ENCODE assay signal across 23 cellular contexts in the genomic region with DNA sequence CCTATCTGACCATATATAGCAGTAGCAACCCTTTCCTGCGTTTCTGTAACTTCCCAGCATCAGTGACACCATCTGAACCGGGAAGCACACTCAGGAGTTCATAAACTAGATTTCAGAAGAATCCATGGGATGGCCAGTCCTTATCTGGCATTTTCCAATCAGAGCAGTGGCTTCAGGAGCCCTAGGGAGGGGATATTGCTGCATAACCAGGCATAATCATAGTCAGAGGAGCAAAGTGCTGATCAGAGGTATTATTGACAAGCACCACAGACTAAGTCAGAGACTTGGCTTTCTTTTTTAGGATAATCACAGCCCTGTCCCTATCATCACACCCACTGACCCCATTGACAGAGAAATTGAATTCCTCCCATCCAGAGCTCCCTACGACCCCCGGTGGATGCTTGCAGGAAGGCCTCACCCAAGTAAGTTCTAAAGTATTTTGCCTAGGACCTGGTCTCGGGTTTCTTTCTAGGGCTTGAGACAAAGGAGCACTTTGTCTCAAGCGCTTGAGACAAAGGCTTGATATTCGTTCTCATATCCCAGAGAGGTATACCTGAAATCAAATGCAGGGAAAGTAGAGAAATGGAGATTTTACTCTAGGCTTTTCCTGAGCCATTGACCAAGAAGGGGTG. TPM values are rescaled to one million over a fixed set of nuclear protein-coding genes. Genes with fewer than 3 reads are reported as not detected.
DNase-seq lines count a peak whose midpoint lies in the region; ATAC-seq, FAIRE-seq and TF ChIP-seq lines count a peak whose summit lies in the region.
"Had no signal": no experiment of that assay in that cellular context is flagged by ENCODE, and none has a peak within 500 bp of the region (broad histone marks: within the 10 kb centered on the region; RNA-seq: fewer than 3 reads in every experiment).

No MANE protein-coding gene starts in this region.

- no peak for TF ChIP-seq RAD21 in HepG2 (CRISPR knock-in tag; IDR thresholded peaks at IDR 0.05)

- in situ Hi-C loops in HepG2 (cut with HindIII; ENCODE audit: extremely low pct_ligation_motif_present, low pct_unique_long_range_greater_than_20kb) (no loop called here), SK-MEL-5 (cut with HindIII; ENCODE audit: low pct_unique_long_range_greater_than_20kb, low sequenced_read_pairs) (no loop called here)

- no peak overlapping the region for H3K9ac ChIP-seq in HepG2 (ENCODE audit: insufficient read depth, low read depth, low read length)
- H3K9ac ChIP-seq: BLaER1 had no signal

- intact Hi-C loops in HepG2 (cut with micrococcal nuclease; ENCODE audit: unreplicated experiment), result loop anchor here (2.0 kb wide), 2 partner anchors 119 to 143 kb away; no protein-coding TSS in a partner anchor
- intact Hi-C loops in right lobe of liver (cut with DNase I), result no loop called here
- intact Hi-C loops in CD4-positive, alpha-beta T cell (cut with DNase I, micrococcal nuclease), result no loop called here

- H4K20me1 ChIP-seq in HepG2 (ENCODE audit: insufficient read depth, low read length) (no peaks in the 10 kb centered on the region), osteoblast (ENCODE audit: insufficient read depth, low read length) (no peaks in the 10 kb centered on the region)
- H4K20me1 ChIP-seq: BLaER1 had no signal

- DNase-seq in HepG2 (ENCODE audit: low spot score) (no peak), right lobe of liver (no peak), SK-MEL-5 (ENCODE audit: low read depth, low spot score) (peak; percentile 12), osteoblast (ENCODE audit: insufficient read length, low spot score, missing footprints) (peak; percentile 11), T1000 (lab: John Stamatoyannopoulos, UW) (no peak)
- DNase-seq in CD4-positive, alpha-beta T cell, result no peak
- DNase-seq: 8988T; CD8-positive, alpha-beta memory T cell; COR-L47; DMS 273 treated with DMSO at 0.1 percent for 48 hours; DMS53; DND-41; EL; GOT3; H7 had no signal

- H3K27ac Mint-ChIP-seq in CD4-positive, alpha-beta T cell, result no peak overlapping the region
- H3K27ac Mint-ChIP-seq: CD14-positive monocyte had no signal

- H3K4me1 Mint-ChIP-seq in CD4-positive, alpha-beta T cell (ENCODE audit: low read depth), result no peaks in the 10 kb centered on the region
- H3K4me1 Mint-ChIP-seq: CD8-positive, alpha-beta memory T cell had no signal

- H3K27me3 Mint-ChIP-seq in CD4-positive, alpha-beta T cell, result no peaks in the 10 kb centered on the region
- H3K27me3 Mint-ChIP-seq: CD8-positive, alpha-beta memory T cell had no signal

- H2AFZ ChIP-seq in HepG2 (ENCODE audit: low read length) (no peak overlapping the region), osteoblast (ENCODE audit: low read length) (no peak overlapping the region)

- H3K79me2 ChIP-seq in HepG2 (ENCODE audit: insufficient read depth, low read length) (no peaks in the 10 kb centered on the region), osteoblast (ENCODE audit: insufficient read depth, low read length) (no peaks in the 10 kb centered on the region)

- H3K4me1 ChIP-seq in HepG2 (ENCODE audit: insufficient read depth, low read length), result peaks cover 5% of the 10 kb centered on the region
- peaks cover 0 to 2% (median 0%) of the 10 kb centered on the region in 4 donors for H3K4me1 ChIP-seq in right lobe of liver
- H3K4me1 ChIP-seq in osteoblast (ENCODE audit: insufficient read depth, low read length), result no peaks in the 10 kb centered on the region
- H3K4me1 ChIP-seq: BLaER1 had no signal

- no peak overlapping the region for H3K4me2 ChIP-seq in HepG2 (ENCODE audit: low read depth, low read length)
- H3K4me2 ChIP-seq in osteoblast (ENCODE audit: insufficient read depth, low read length), result no peak overlapping the region
- H3K4me2 ChIP-seq: BLaER1 had no signal

- no peak for TF ChIP-seq EP300 in HepG2 (IDR thresholded peaks at IDR 0.05; ENCODE audit: low read depth in 2 of 2, low read length in 2 of 2)
- no peak for TF ChIP-seq EP300 in HepG2 (CRISPR knock-in tag; IDR thresholded peaks at IDR 0.05; ENCODE audit: borderline replicate concordance)

- H3K36me3 ChIP-seq in HepG2 (replicated peaks in 1 of 2; ENCODE audit: control insufficient read depth in 1 of 2, insufficient read depth in 2 of 2, low read length in 2 of 2) (0 out of 5 replicates have a peak, but pooled peaks cover 0 to 1% of the 10 kb centered on the region in 2 experiments), right lobe of liver (peaks cover 0 to 98% (median 50%) of the 10 kb centered on the region in 4 donors), osteoblast (ENCODE audit: insufficient read depth, low read length) (no peaks in the 10 kb centered on the region)

- BruUV-seq in HepG2 (replicated peaks; lab: Mats Ljungman, UMichigan), result no TSS peak

- H3K9me3 ChIP-seq in HepG2 (ENCODE audit: low read length), result peaks cover 6% of the 10 kb centered on the region
- H3K9me3 ChIP-seq in right lobe of liver, result no peaks in the 10 kb centered on the region
- H3K9me3 ChIP-seq in osteoblast (ENCODE audit: low read depth, low read length), result peaks cover 4% of the 10 kb centered on the region
- peaks cover 15% of the 10 kb centered on the region for H3K9me3 ChIP-seq in CD4-positive, alpha-beta T cell (ENCODE audit: control insufficient read depth, low read length)

- no peak for FAIRE-seq in HepG2 (lab: Jason Lieb, UNC)
- FAIRE-seq: GM12878, GM19239 had no signal

- POLR2A ChIA-PET in HepG2 (lab: Yijun Ruan, JAX), result no interaction called here
- POLR2A ChIA-PET in CD4-positive, alpha-beta T cell (lab: Charles Lee), result no interaction called here

- ATAC-seq in HepG2 (no peak), right lobe of liver (no peak), HG02623 (IDR thresholded peaks at IDR 0.05; ENCODE audit: unreplicated experiment) (no peak)
- ATAC-seq in CD4-positive, alpha-beta T cell (ENCODE audit: poor library complexity), result no peak
- ATAC-seq: GM12878 had no signal

- H3K4me3 Mint-ChIP-seq in CD4-positive, alpha-beta T cell, result no peak overlapping the region
- H3K4me3 Mint-ChIP-seq: CD14-positive monocyte; CD8-positive, alpha-beta memory T cell had no signal

- no peaks in the 10 kb centered on the region for H3K27me3 ChIP-seq in HepG2 (ENCODE audit: control insufficient read depth in 1 of 2, insufficient read depth in 2 of 2, low read length in 2 of 2)
- no peaks in the 10 kb centered on the region for H3K27me3 ChIP-seq in right lobe of liver
- no peaks in the 10 kb centered on the region for H3K27me3 ChIP-seq in osteoblast (ENCODE audit: insufficient read depth, low read length)
- no peaks in the 10 kb centered on the region for H3K27me3 ChIP-seq in CD4-positive, alpha-beta T cell (ENCODE audit: control insufficient read depth, insufficient read depth, low read length)
- H3K27me3 ChIP-seq: BLaER1 had no signal

- H3K27ac ChIP-seq in HepG2 (ENCODE audit: extremely low read length, insufficient read depth, low read length) (no peak overlapping the region), right lobe of liver (no peak overlapping the region), osteoblast (ENCODE audit: low read depth, low read length) (no peak overlapping the region)
- H3K27ac ChIP-seq in CD4-positive, alpha-beta T cell (ENCODE audit: low read depth, low read length), result no peak overlapping the region
- H3K27ac ChIP-seq: BLaER1 had no signal

- H3K4me3 ChIP-seq in HepG2 (replicated peaks in 1 of 3; ENCODE audit: insufficient read depth in 1 of 3, low read depth in 2 of 3, low read length in 3 of 3), result no peak overlapping the region
- H3K4me3 ChIP-seq in right lobe of liver, result no peak overlapping the region
- H3K4me3 ChIP-seq in osteoblast (ENCODE audit: insufficient read depth, low read length), result no peak overlapping the region
- H3K4me3 ChIP-seq: BLaER1, GM12878 had no signal

- TF ChIP-seq POLR2A in HepG2 (IDR thresholded peaks at IDR 0.05; ENCODE audit: insufficient read depth in 1 of 2, low read depth in 2 of 2, low read length in 2 of 2) (no peak), right lobe of liver (IDR thresholded peaks at IDR 0.05) (no peak)

- H3K9me3 Mint-ChIP-seq in CD4-positive, alpha-beta T cell, result peaks cover 6% of the 10 kb centered on the region

- WGBS in HepG2 (ENCODE audit: low lambda C conversion rate), result 91% methylated on average over 7 of the region's 7 CpGs
- 96% methylated on average over 7 of the region's 7 CpGs for WGBS in right lobe of liver (ENCODE audit: insufficient coverage, low coverage, low lambda C conversion rate, missing lambda C conversion rate)

- CTCF ChIA-PET in HepG2 (lab: Yijun Ruan, JAX; ENCODE audit: low intra/inter-chr PET ratio, low total read pairs), result no interaction called here
- CTCF ChIA-PET in CD4-positive, alpha-beta T cell (lab: Charles Lee), result no interaction called here

- peaks cover 78% of the 10 kb centered on the region for H3K36me3 Mint-ChIP-seq in CD4-positive, alpha-beta T cell (ENCODE audit: low read depth)

- TF ChIP-seq CTCF in HepG2 (CRISPR knock-in tag; IDR thresholded peaks at IDR 0.05), result no peak
- TF ChIP-seq CTCF in right lobe of liver (IDR thresholded peaks at IDR 0.05), result no peak
- no peak for TF ChIP-seq CTCF in osteoblast (IDR thresholded peaks at IDR 0.05; ENCODE audit: extremely low read depth, low read depth, low read length)
- no peak for TF ChIP-seq CTCF in CD4-positive, alpha-beta T cell (IDR thresholded peaks at IDR 0.05)

RNA-seq across cellular contexts. Expression of a gene that starts 55.1 kb away (rescaled TPM):
- 0.11 and 0.13 TPM in 2 replicates for total RNA-seq in HepG2 (2016; rRNA removed; fragmentation: Illumina TruSeq; extraction: Trizol)
- not detected in 2 replicates for total RNA-seq in HepG2 (2016; cell fraction: cytosol; rRNA removed; fragmentation: Illumina TruSeq; extraction: Trizol; ENCODE audit: low read depth)
- 0.04 and 0.12 TPM in 2 replicates for total RNA-seq in HepG2 (2016; cell fraction: insoluble cytoplasmic fraction; rRNA removed; fragmentation: Illumina TruSeq; extraction: Trizol)
- total RNA-seq in HepG2 (2016; cell fraction: membrane; rRNA removed; fragmentation: Illumina TruSeq; extraction: Trizol), result 0.14 and 0.22 TPM in 2 replicates
- not detected in 2 replicates for total RNA-seq in HepG2 (2016; cell fraction: nucleus; rRNA removed; fragmentation: Illumina TruSeq; extraction: Trizol)
- polyA plus RNA-seq in HepG2 (2011; rRNA removed), result not detected in 2 replicates
- polyA plus RNA-seq in HepG2 (2011; cell fraction: cytosol; rRNA removed), result not detected in 2 replicates
- polyA plus RNA-seq in HepG2 (2011; cell fraction: nucleus; rRNA removed), result 0.13 TPM in 1 of 2 replicates, not detected in the other
- polyA plus RNA-seq in HepG2 (2012), result not detected in 2 replicates
- 0.03 TPM in 1 of 2 replicates, not detected in the other for polyA plus RNA-seq in HepG2 (2016; cell fraction: cytosol; fragmentation: Illumina TruSeq; extraction: Trizol; ENCODE audit: low read depth)
- polyA plus RNA-seq in HepG2 (2016; cell fraction: insoluble cytoplasmic fraction; fragmentation: Illumina TruSeq; extraction: Trizol; ENCODE audit: low read depth), result 0.21 and 0.37 TPM in 2 replicates
- 0.07 TPM in 2 replicates for polyA plus RNA-seq in HepG2 (2016; cell fraction: membrane; fragmentation: Illumina TruSeq; extraction: Trizol; ENCODE audit: low read depth)
- 0.41 TPM in 1 of 2 replicates, not detected in the other for polyA plus RNA-seq in HepG2 (2016; cell fraction: nucleus; fragmentation: Illumina TruSeq; extraction: Trizol; ENCODE audit: insufficient read depth, low read depth)
- polyA minus RNA-seq in HepG2 (2011; rRNA and poly(A)+ RNA removed; ENCODE audit: low replicate concordance), result 0.33 TPM in 1 of 2 replicates, not detected in the other
- not detected in 2 replicates for polyA minus RNA-seq in HepG2 (2011; cell fraction: cytosol; rRNA and poly(A)+ RNA removed)
- polyA minus RNA-seq in HepG2 (2011; cell fraction: nucleus; rRNA and poly(A)+ RNA removed), result not detected in 2 replicates
- total RNA-seq in right lobe of liver, result under 1 TPM in 4 of 6 experiments, not detected in 2; 0.06 to 0.86 (median 0.15) TPM
- total RNA-seq in SK-MEL-5 (2014; rRNA removed; shearing (Covaris generic)), result not detected in 2 replicates
- polyA plus RNA-seq in SK-MEL-5 (2015; cell fraction: cytosol; rRNA removed), result 0.10 TPM in 1 of 2 replicates, not detected in the other
- 0.22 and 0.51 TPM in 2 replicates for polyA plus RNA-seq in SK-MEL-5 (2015; cell fraction: nucleus; rRNA removed)
- not detected in 2 replicates for total RNA-seq in osteoblast
- total RNA-seq in CD4-positive, alpha-beta T cell, result not detected
- total RNA-seq: A673; CD8-positive, alpha-beta memory T cell; GM12878; HT-29 had no signal
- polyA plus RNA-seq: AG04450; CD14-positive monocyte; CD8-positive, alpha-beta memory T cell; GM12878 had no signal

Comparison
In these comparisons a context has a peak if more than half of its experiments do, and no peak if none do; other contexts are left out.
1. DNase-seq: peak in SK-MEL-5 (single experiment) and osteoblast (single experiment); none in HepG2 (single experiment), right lobe of liver (0 of 3), T1000 (single experiment) and CD4-positive, alpha-beta T cell (0 of 10).